ENCODE assay signal across 8 cellular contexts in the genomic region with DNA sequence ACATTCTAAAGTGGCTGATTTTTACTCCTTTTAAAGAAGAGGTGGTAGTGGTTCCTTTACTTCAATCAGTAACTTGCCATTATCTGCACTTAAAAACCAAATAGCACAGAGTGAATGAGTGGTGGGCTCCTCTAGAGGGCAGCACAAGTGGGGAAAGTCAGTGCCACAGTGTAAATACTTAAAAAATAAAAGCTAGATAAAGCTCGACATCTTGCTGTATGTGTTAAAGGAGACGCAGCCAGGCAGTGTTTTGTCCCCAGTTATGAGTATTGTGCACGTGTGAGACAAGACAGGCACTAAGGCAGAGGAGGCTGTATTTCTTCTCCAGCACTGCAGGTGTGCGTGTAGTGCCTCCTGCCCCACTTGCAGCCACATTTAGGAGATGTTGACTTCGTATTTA. TPM values are rescaled to one million over a fixed set of nuclear protein-coding genes. Genes with fewer than 3 reads are reported as not detected.
A peak's percentile ranks its signal among the peaks of the same experiment; 100 is the strongest.
DNase-seq lines count a peak whose midpoint lies in the region; ATAC-seq and TF ChIP-seq lines count a peak whose summit lies in the region.

No MANE protein-coding gene starts in this region.

- H3K27me3 ChIP-seq in Peyer's patch, result no peaks in the 10 kb centered on the region
- H3K27me3 ChIP-seq in neural cell (ENCODE audit: insufficient read depth, low read depth, low read length), result no peaks in the 10 kb centered on the region

- peak; percentile 54 to 60 for ATAC-seq in activated T-cell treated with anti-CD3 and anti-CD28 coated beads, Interleukin-2, amount 50 U/mL, for 72 hours (replicated peaks in 1 of 2)
- ATAC-seq in HG03565 (IDR thresholded peaks at IDR 0.05; ENCODE audit: unreplicated experiment), result no peak

- no peaks in the 10 kb centered on the region for H3K9me2 ChIP-seq in neural cell (ENCODE audit: insufficient read depth, low read length)

- POLR2A ChIA-PET in HEK293T (lab: Yijun Ruan, JAX), result interaction anchor here (0.6 to 1.3 kb wide), 2 partner anchors 13 to 150 kb away, joined by 3 to 4 read pairs; partner anchors contain the start of gene PYURF

- H3K9me3 ChIP-seq in Peyer's patch (no peaks in the 10 kb centered on the region), neural cell (ENCODE audit: low read length) (no peaks in the 10 kb centered on the region)

- H3K9me3 Mint-ChIP-seq in activated T-cell treated with anti-CD3 and anti-CD28 coated beads, Interleukin-2, amount 50 U/mL, for 72 hours, result no peaks in the 10 kb centered on the region

- TF ChIP-seq POLR2A in Peyer's patch (IDR thresholded peaks at IDR 0.05), result no peak

- peaks cover 0 to 45% (median 0%) of the 10 kb centered on the region in 3 donors for H3K36me3 ChIP-seq in Peyer's patch
- H3K36me3 ChIP-seq in neural cell (ENCODE audit: insufficient read depth, low read length), result no peaks in the 10 kb centered on the region

- H3K27ac ChIP-seq in Peyer's patch (no peak overlapping the region), neural cell (ENCODE audit: low read length) (no peak overlapping the region)

- no peak overlapping the region for H3K9ac ChIP-seq in neural cell (ENCODE audit: low read length)

- H4K20me1 ChIP-seq in neural cell (ENCODE audit: insufficient read depth), result no peaks in the 10 kb centered on the region

- TF ChIP-seq EP300 in neural cell (conservative IDR thresholded peaks at IDR 0.05; ENCODE audit: poor library complexity, severe bottlenecking), result no peak

- H3K4me3 Mint-ChIP-seq in activated T-cell treated with anti-CD3 and anti-CD28 coated beads, Interleukin-2, amount 50 U/mL, for 72 hours, result no peak overlapping the region

- peak in 4 of 6 experiments; percentile 1 to 30 (median 15) for TF ChIP-seq CTCF in Peyer's patch (IDR thresholded peaks at IDR 0.05)
- TF ChIP-seq CTCF in neural cell (IDR thresholded peaks at IDR 0.05; ENCODE audit: poor library complexity, severe bottlenecking), result peak; percentile 63

- peaks cover 0 to 3% of the 10 kb centered on the region in 2 donors for H3K36me3 Mint-ChIP-seq in activated T-cell treated with anti-CD3 and anti-CD28 coated beads, Interleukin-2, amount 50 U/mL, for 72 hours (ENCODE audit: insufficient read depth in 2 of 2)

- H3K4me3 ChIP-seq in Peyer's patch (no peak overlapping the region), neural cell (ENCODE audit: low read length) (no peak overlapping the region)

- H3K27ac Mint-ChIP-seq in activated T-cell treated with anti-CD3 and anti-CD28 coated beads, Interleukin-2, amount 50 U/mL, for 72 hours, result no peak overlapping the region

- no peak overlapping the region for H2AFZ ChIP-seq in neural cell (ENCODE audit: low read depth, low read length)

- H3K4me1 Mint-ChIP-seq in activated T-cell treated with anti-CD3 and anti-CD28 coated beads, Interleukin-2, amount 50 U/mL, for 72 hours (ENCODE audit: low read depth), result peaks cover 12% of the 10 kb centered on the region

- no peaks in the 10 kb centered on the region for H3F3A ChIP-seq in neural cell (ENCODE audit: insufficient read depth, low read length, poor library complexity, severe bottlenecking)

- H3K4me1 ChIP-seq in Peyer's patch, result no peaks in the 10 kb centered on the region

- CTCF ChIA-PET in HEK293T (lab: Yijun Ruan, JAX), result interaction anchor here (0.6 to 1.3 kb wide), 6 partner anchors 9 to 150 kb away, joined by 3 to 9 read pairs (median 3); partner anchors contain the start of gene PYURF

- TF ChIP-seq RAD21 in neural cell (conservative IDR thresholded peaks at IDR 0.05), result peak; percentile 47

- H3K4me2 ChIP-seq in neural cell (ENCODE audit: low read length), result no peak overlapping the region

- H3K27me3 Mint-ChIP-seq in activated T-cell treated with anti-CD3 and anti-CD28 coated beads, Interleukin-2, amount 50 U/mL, for 72 hours (ENCODE audit: low read depth), result no peaks in the 10 kb centered on the region

- no peaks in the 10 kb centered on the region for H3K79me2 ChIP-seq in neural cell (replicated peaks; ENCODE audit: insufficient read depth, low read length)

- DNase-seq in activated T-cell treated with anti-CD3 and anti-CD28 coated beads, Interleukin-2, amount 50 U/mL, for 72 hours, result peak; percentile 22 to 32
- DNase-seq in activated T-cell treated with anti-CD3 and anti-CD28 coated beads for 4 hours (no peak), HEK293T (ENCODE audit: extremely low spot score) (peak; percentile 48), Peyer's patch (no peak), dermis blood vessel endothelial cell (peak; percentile 68), SHP77 treated with DMSO at 0.1 percent for 48 hours (lab: John Stamatoyannopoulos, UW) (no peak)

TF ChIP-seq in HEK293T, 16 proteins besides CTCF, POLR2A, EP300 and RAD21:
- TF ChIP-seq L3MBTL2 (conservative IDR thresholded peaks at IDR 0.05) (no peak), LEF1 (IDR thresholded peaks at IDR 0.05; ENCODE audit: borderline replicate concordance) (no peak), ARNT (IDR thresholded peaks at IDR 0.05) (no peak), HDGF (IDR thresholded peaks at IDR 0.05; ENCODE audit: borderline replicate concordance) (no peak), FOXK2 (IDR thresholded peaks at IDR 0.05) (no peak), SUZ12 (IDR thresholded peaks at IDR 0.05) (no peak), ELF4 (IDR thresholded peaks at IDR 0.05) (no peak), NFRKB (IDR thresholded peaks at IDR 0.05) (no peak), TARDBP (IDR thresholded peaks at IDR 0.05) (no peak), FOXM1 (IDR thresholded peaks at IDR 0.05; ENCODE audit: borderline replicate concordance) (no peak), FOXA1 (IDR thresholded peaks at IDR 0.05) (no peak), SP1 (IDR thresholded peaks at IDR 0.05) (no peak), BHLHE40 (IDR thresholded peaks at IDR 0.05; ENCODE audit: borderline replicate concordance) (no peak), ZNF384 (IDR thresholded peaks at IDR 0.05) (no peak), CTBP1 (IDR thresholded peaks at IDR 0.05; ENCODE audit: borderline replicate concordance) (no peak)
- TF ChIP-seq, protein P1, sequence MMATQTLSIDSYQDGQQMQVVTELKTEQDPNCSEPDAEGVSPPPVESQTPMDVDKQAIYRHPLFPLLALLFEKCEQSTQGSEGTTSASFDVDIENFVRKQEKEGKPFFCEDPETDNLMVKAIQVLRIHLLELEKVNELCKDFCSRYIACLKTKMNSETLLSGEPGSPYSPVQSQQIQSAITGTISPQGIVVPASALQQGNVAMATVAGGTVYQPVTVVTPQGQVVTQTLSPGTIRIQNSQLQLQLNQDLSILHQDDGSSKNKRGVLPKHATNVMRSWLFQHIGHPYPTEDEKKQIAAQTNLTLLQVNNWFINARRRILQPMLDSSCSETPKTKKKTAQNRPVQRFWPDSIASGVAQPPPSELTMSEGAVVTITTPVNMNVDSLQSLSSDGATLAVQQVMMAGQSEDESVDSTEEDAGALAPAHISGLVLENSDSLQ (IDR thresholded peaks at IDR 0.05), result no peak
TF ChIP-seq in HEK293T: peak in this region for 0.

TF ChIP-seq in neural cell, 6 proteins besides CTCF, POLR2A, EP300 and RAD21:
- TF ChIP-seq SMC3 (conservative IDR thresholded peaks at IDR 0.05; ENCODE audit: poor library complexity) (peak; percentile 57), POLR2AphosphoS5 (IDR thresholded peaks at IDR 0.05) (no peak)

RNA-seq across cellular contexts. Expression of gene NAP1L5, which starts 24.6 kb away (rescaled TPM):
- total RNA-seq in activated T-cell treated with anti-CD3 and anti-CD28 coated beads, Interleukin-2, amount 50 U/mL, for 72 hours, result 1 to 10 TPM; 5.0 to 5.9 TPM
- total RNA-seq in Peyer's patch (1 to 10 TPM in 1 of 4 donors, under 1 TPM in 1, not detected in 2; 0.85 to 2.3 TPM), dermis blood vessel endothelial cell (2.7 and 5.6 TPM in 2 replicates)
- 44.2 and 53.1 TPM in 2 replicates for polyA plus RNA-seq in neural cell
- polyA minus RNA-seq in neural cell, result 37.5 and 41.9 TPM in 2 replicates

Comparison
In these comparisons a context has a peak if more than half of its experiments do, and no peak if none do; other contexts are left out.
1. DNase-seq: peak in activated T-cell treated with anti-CD3 and anti-CD28 coated beads, Interleukin-2, amount 50 U/mL, for 72 hours (2 of 2), HEK293T (single experiment) and dermis blood vessel endothelial cell (single experiment); none in activated T-cell treated with anti-CD3 and anti-CD28 coated beads for 4 hours (single experiment), Peyer's patch (0 of 3) and SHP77 treated with DMSO at 0.1 percent for 48 hours (single experiment).